Comparison of ENCODE assay signal across 8 cellular contexts in the genomic region with DNA sequence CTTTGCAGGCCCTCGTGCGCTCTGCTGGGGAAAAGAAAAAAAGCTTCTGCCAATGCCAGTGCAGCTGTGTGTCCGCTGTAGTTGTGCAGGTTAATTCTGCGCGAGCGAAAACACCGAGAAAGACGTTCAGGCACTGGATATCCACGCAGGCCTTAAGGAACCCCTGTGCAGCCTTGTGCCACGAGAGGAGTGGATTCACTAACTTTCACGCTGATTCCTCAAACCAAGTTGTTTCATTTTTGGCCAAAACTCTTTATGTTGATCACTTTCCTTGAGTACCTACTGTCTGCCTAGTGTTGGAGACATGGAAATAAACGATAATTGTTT. TPM values are rescaled to one million over a fixed set of nuclear protein-coding genes. Genes with fewer than 3 reads are reported as not detected.
DNase-seq lines count a peak whose midpoint lies in the region; ATAC-seq and FAIRE-seq lines count a peak whose summit lies in the region.

No MANE protein-coding gene starts in this region.

- peak overlapping the region; percentile 97 for H3K4me3 ChIP-seq in SJCRH30
- peak overlapping the region; percentile 72 for H3K4me3 ChIP-seq in skeletal muscle satellite cell (ENCODE audit: low read length)

- H3K27me3 ChIP-seq in SJCRH30: no peaks in the 10 kb centered on the region
- H3K27me3 ChIP-seq in skeletal muscle satellite cell (ENCODE audit: control insufficient read depth, insufficient read depth, low read length): no peaks in the 10 kb centered on the region

- DNase-seq in GM19239 (ENCODE audit: insufficient read length, low spot score) (no peak), SJCRH30 (no peak), globus pallidus (ENCODE audit: low spot score) (peak; percentile 62), ecto neural progenitor cell (ENCODE audit: low spot score) (no peak), LoVo (ENCODE audit: low spot score) (no peak)

- H3K4me2 ChIP-seq in skeletal muscle satellite cell (ENCODE audit: low read length): peak overlapping the region; percentile 92

- peaks cover 4% of the 10 kb centered on the region; the same call in 1 of the 2 replicates for H3K36me3 ChIP-seq in SJCRH30
- no peaks in the 10 kb centered on the region for H3K36me3 ChIP-seq in skeletal muscle satellite cell (ENCODE audit: insufficient read depth, low read length)

- ATAC-seq in GM21619 (IDR thresholded peaks at IDR 0.05; ENCODE audit: unreplicated experiment) (no peak), HG02970 (IDR thresholded peaks at IDR 0.05; ENCODE audit: low FRiP score, unreplicated experiment) (no peak)

- H3K9me3 ChIP-seq in SJCRH30 (replicated peaks) (no peaks in the 10 kb centered on the region), skeletal muscle satellite cell (replicated peaks; ENCODE audit: low read length) (no peaks in the 10 kb centered on the region)

- peak overlapping the region; percentile 81 for H3K9ac ChIP-seq in skeletal muscle satellite cell (ENCODE audit: low read depth, low read length)

- peaks cover 18% of the 10 kb centered on the region for H3K4me1 ChIP-seq in SJCRH30
- H3K4me1 ChIP-seq in skeletal muscle satellite cell (ENCODE audit: control insufficient read depth, insufficient read depth, low read length): peaks cover 32% of the 10 kb centered on the region

- peak; percentile 76 for FAIRE-seq in GM19239 (lab: Jason Lieb, UNC)

- peak overlapping the region; percentile 84 for H3K27ac ChIP-seq in SJCRH30

RNA-seq across cellular contexts. Expression of a gene that starts 0.6 kb away (rescaled TPM):
- total RNA-seq in SJCRH30 (2014; rRNA removed; shearing (Covaris generic)): 25.1 and 32.7 TPM in 2 replicates
- total RNA-seq in skeletal muscle satellite cell (2012; rRNA removed): 7.2 and 8.1 TPM in 2 replicates
